Comparison of ENCODE assay signal across 11 cellular contexts in genomic region chr12:105820407-105821140, GRCh38.
DNase-seq lines count a peak whose midpoint lies in the region; ATAC-seq, FAIRE-seq and TF ChIP-seq lines count a peak whose summit lies in the region.
"Had no signal": no experiment of that assay in that cellular context is flagged by ENCODE, and none has a peak within 500 bp of the region (broad histone marks: within the 10 kb centered on the region; RNA-seq: fewer than 3 reads in every experiment).

No MANE protein-coding gene starts in this region.

- H3K9ac ChIP-seq in astrocyte (ENCODE audit: low read length), result no peak overlapping the region

- no peaks in the 10 kb centered on the region for H3K27me3 Mint-ChIP-seq in astrocyte (ENCODE audit: low read depth, unreplicated experiment)
- H3K27me3 Mint-ChIP-seq in effector memory CD8-positive, alpha-beta T cell, result peaks cover 9 to 15% of the 10 kb centered on the region in 2 donors
- peaks cover 2% of the 10 kb centered on the region for H3K27me3 Mint-ChIP-seq in T-helper 2 cell treated with Interferon-gamma antibody and Interleukin-4, amounts not matched to agents 5 μg/mL and 100 μg/mL, for 36 hours (ENCODE audit: low read depth)
- H3K27me3 Mint-ChIP-seq: dendritic cell treated with granulocyte-macrophage colony-stimulating factor and Interleukin-4, amounts not matched to agents 40 ng/mL and 50 ng/mL, for 4 days had no signal

- H3K9me3 ChIP-seq in astrocyte (ENCODE audit: insufficient read depth, low read depth, low read length) (no peaks in the 10 kb centered on the region), left ventricle myocardium inferior (replicated peaks) (no peaks in the 10 kb centered on the region)

- intact Hi-C loops in left ventricle myocardium inferior (cut with micrococcal nuclease), result no loop called here

- peaks cover 2% of the 10 kb centered on the region for H3K9me3 Mint-ChIP-seq in astrocyte (ENCODE audit: unreplicated experiment)
- no peaks in the 10 kb centered on the region for H3K9me3 Mint-ChIP-seq in effector memory CD8-positive, alpha-beta T cell
- no peaks in the 10 kb centered on the region for H3K9me3 Mint-ChIP-seq in T-helper 2 cell treated with Interferon-gamma antibody and Interleukin-4, amounts not matched to agents 5 μg/mL and 100 μg/mL, for 36 hours
- H3K9me3 Mint-ChIP-seq: dendritic cell treated with granulocyte-macrophage colony-stimulating factor and Interleukin-4, amounts not matched to agents 40 ng/mL and 50 ng/mL, for 4 days had no signal

- H3K79me2 ChIP-seq in astrocyte (ENCODE audit: insufficient read depth, low read length), result no peaks in the 10 kb centered on the region

- peak overlapping the region; percentile 37 for H3K4me2 ChIP-seq in astrocyte (ENCODE audit: low read length)

- ATAC-seq in effector memory CD8-positive, alpha-beta T cell (replicated peaks), result no peak
- ATAC-seq in HG03342 (IDR thresholded peaks at IDR 0.05; ENCODE audit: unreplicated experiment), result no peak

- TF ChIP-seq CTCF in astrocyte (IDR thresholded peaks at IDR 0.05; ENCODE audit: insufficient read depth, low read depth, low read length), result no peak
- no peak for TF ChIP-seq CTCF in left ventricle myocardium inferior (IDR thresholded peaks at IDR 0.05; ENCODE audit: borderline replicate concordance)

- H3K27me3 ChIP-seq in astrocyte (ENCODE audit: insufficient read depth, low read length), result no peaks in the 10 kb centered on the region
- H3K27me3 ChIP-seq in left ventricle myocardium inferior (ENCODE audit: low read depth), result no peaks in the 10 kb centered on the region

- H3K36me3 ChIP-seq in astrocyte (ENCODE audit: insufficient read depth, low read length), result no peaks in the 10 kb centered on the region
- no peaks in the 10 kb centered on the region for H3K36me3 ChIP-seq in left ventricle myocardium inferior

- no peaks in the 10 kb centered on the region for H4K20me1 ChIP-seq in astrocyte (ENCODE audit: insufficient read depth, low read length)

- no peak overlapping the region for H3K4me3 Mint-ChIP-seq in astrocyte (ENCODE audit: unreplicated experiment)
- H3K4me3 Mint-ChIP-seq in effector memory CD8-positive, alpha-beta T cell, result no peak overlapping the region
- H3K4me3 Mint-ChIP-seq in T-helper 2 cell treated with Interferon-gamma antibody and Interleukin-4, amounts not matched to agents 5 μg/mL and 100 μg/mL, for 36 hours, result no peak overlapping the region
- H3K4me3 Mint-ChIP-seq: dendritic cell treated with granulocyte-macrophage colony-stimulating factor and Interleukin-4, amounts not matched to agents 40 ng/mL and 50 ng/mL, for 4 days had no signal

- H3K4me3 ChIP-seq in astrocyte (ENCODE audit: insufficient read depth, low read depth, low read length) (no peak overlapping the region), left ventricle myocardium inferior (no peak overlapping the region)

- FAIRE-seq in astrocyte (lab: Jason Lieb, UNC), result peak; percentile 13

- H3K36me3 Mint-ChIP-seq in astrocyte (ENCODE audit: low read depth, unreplicated experiment), result no peaks in the 10 kb centered on the region
- H3K36me3 Mint-ChIP-seq in effector memory CD8-positive, alpha-beta T cell (ENCODE audit: insufficient read depth), result no peaks in the 10 kb centered on the region
- no peaks in the 10 kb centered on the region for H3K36me3 Mint-ChIP-seq in T-helper 2 cell treated with Interferon-gamma antibody and Interleukin-4, amounts not matched to agents 5 μg/mL and 100 μg/mL, for 36 hours (ENCODE audit: low read depth)

- H3K4me1 ChIP-seq in astrocyte (ENCODE audit: insufficient read depth, low read length) (peaks cover 20% of the 10 kb centered on the region), left ventricle myocardium inferior (peaks cover 39% of the 10 kb centered on the region)

- H3K27ac Mint-ChIP-seq in astrocyte (ENCODE audit: unreplicated experiment), result no peak overlapping the region
- no peak overlapping the region for H3K27ac Mint-ChIP-seq in effector memory CD8-positive, alpha-beta T cell
- H3K27ac Mint-ChIP-seq in T-helper 2 cell treated with Interferon-gamma antibody and Interleukin-4, amounts not matched to agents 5 μg/mL and 100 μg/mL, for 36 hours, result no peak overlapping the region
- H3K27ac Mint-ChIP-seq: dendritic cell treated with granulocyte-macrophage colony-stimulating factor and Interleukin-4, amounts not matched to agents 40 ng/mL and 50 ng/mL, for 4 days had no signal

- H3K27ac ChIP-seq in astrocyte (ENCODE audit: low read depth, low read length) (no peak overlapping the region), left ventricle myocardium inferior (replicated peaks) (peak overlapping the region; percentile 76)

- H3K4me1 Mint-ChIP-seq in astrocyte (ENCODE audit: low read depth, unreplicated experiment), result peaks cover 32% of the 10 kb centered on the region
- no peaks in the 10 kb centered on the region for H3K4me1 Mint-ChIP-seq in effector memory CD8-positive, alpha-beta T cell (ENCODE audit: low read depth in 2 of 2)
- H3K4me1 Mint-ChIP-seq in T-helper 2 cell treated with Interferon-gamma antibody and Interleukin-4, amounts not matched to agents 5 μg/mL and 100 μg/mL, for 36 hours (ENCODE audit: low read depth), result no peaks in the 10 kb centered on the region

- H2AFZ ChIP-seq in astrocyte (ENCODE audit: low read depth, low read length), result no peak overlapping the region

- peak; percentile 76 for DNase-seq in GM04503 (ENCODE audit: low read depth)
- peak; percentile 86 for DNase-seq in astrocyte (ENCODE audit: low read depth)
- DNase-seq in left ventricle myocardium inferior, result no peak
- DNase-seq in renal cortical epithelial cell (ENCODE audit: low read depth), result peak; percentile 85
- no peak for DNase-seq in effector memory CD8-positive, alpha-beta T cell
- no peak for DNase-seq in T-helper 2 cell treated with Interferon-gamma antibody and Interleukin-4, amounts not matched to agents 5 μg/mL and 100 μg/mL, for 36 hours (ENCODE audit: low spot score)
- no peak for DNase-seq in occipital lobe (lab: John Stamatoyannopoulos, UW)
- DNase-seq: activated CD8-positive, alpha-beta memory T cell treated with anti-CD3 and anti-CD28 coated beads for 24 hours; MM.1S had no signal

Comparison
In these comparisons a context has a peak if more than half of its experiments do, and no peak if none do; other contexts are left out.
1. DNase-seq: peak in GM04503 (single experiment), astrocyte (single experiment) and renal cortical epithelial cell (single experiment); none in left ventricle myocardium inferior (single experiment), effector memory CD8-positive, alpha-beta T cell (0 of 3), T-helper 2 cell treated with Interferon-gamma antibody and Interleukin-4, amounts not matched to agents 5 μg/mL and 100 μg/mL, for 36 hours (single experiment) and occipital lobe (single experiment).